In the genomic region with DNA sequence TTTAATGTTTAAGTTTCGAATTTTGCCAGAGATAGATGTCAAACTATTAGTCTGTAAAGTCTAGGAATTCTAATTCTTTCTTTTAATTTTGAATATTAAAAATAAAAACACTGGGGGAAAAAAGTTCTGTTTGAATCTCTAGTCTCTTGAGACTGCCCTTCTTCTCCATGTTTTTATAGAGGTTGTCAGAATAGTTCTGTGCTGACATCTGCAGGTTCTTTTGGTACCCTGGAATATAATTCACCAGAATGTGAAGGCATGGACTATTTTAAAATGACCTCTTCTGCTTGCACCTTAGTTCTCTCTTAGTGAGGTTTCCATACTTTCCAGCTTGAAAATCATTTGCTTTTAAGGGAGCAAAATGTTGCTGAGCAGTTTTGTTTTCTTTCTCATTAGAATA, we compare ENCODE assay signal across 26 cellular contexts.
A peak's percentile ranks its signal among the peaks of the same experiment; 100 is the strongest.
DNase-seq lines count a peak whose midpoint lies in the region; ATAC-seq and TF ChIP-seq lines count a peak whose summit lies in the region.
"Had no signal": no experiment of that assay in that cellular context is flagged by ENCODE, and none has a peak within 500 bp of the region (broad histone marks: within the 10 kb centered on the region; RNA-seq: fewer than 3 reads in every experiment).

No MANE protein-coding gene starts in this region.

- DNase-seq in Ammon's horn (ENCODE audit: low spot score) = peak; percentile 22
- DNase-seq in LNCaP clone FGC (ENCODE audit: low read depth) = no peak
- no peak for DNase-seq in epithelial cell of proximal tubule (ENCODE audit: low read depth)
- no peak for DNase-seq in osteocyte (ENCODE audit: extremely low spot score, unreplicated experiment)
- DNase-seq in activated gamma-delta T cell (lab: John Stamatoyannopoulos, UW) = no peak
- no peak for DNase-seq in dermis blood vessel endothelial cell
- no peak for DNase-seq in activated T-cell treated with anti-CD3 and anti-CD28 coated beads, Interleukin-2, amount 50 U/mL, for 4 hours
- DNase-seq: ACHN; activated CD8-positive, alpha-beta memory T cell treated with anti-CD3 and anti-CD28 coated beads, Interleukin-2, amount 50 U/mL, for 4 hours; aorta; C1 segment of cervical spinal cord; central memory CD4-positive, alpha-beta T cell; DMS79 treated with DMSO at 0.1 percent for 48 hours; foreskin fibroblast; NCI-H187; NCI-H69; RPMI8226; SK-N-SH; upper lobe of left lung had no signal

- no peak for ATAC-seq in GM19467 (IDR thresholded peaks at IDR 0.05; ENCODE audit: unreplicated experiment)
- ATAC-seq in activated T-cell treated with anti-CD3 and anti-CD28 coated beads, Interleukin-2, amount 50 U/mL, for 4 hours = no peak
- ATAC-seq: activated T-helper 17 cell treated with anti-CD3 and anti-CD28 coated beads, Interleukin-2, amount 50 U/mL, for 72 hours; WTC11 had no signal

- H3K4me3 Mint-ChIP-seq in osteocyte (ENCODE audit: unreplicated experiment) = no peak overlapping the region
- H3K4me3 Mint-ChIP-seq in activated T-cell treated with anti-CD3 and anti-CD28 coated beads, Interleukin-2, amount 50 U/mL, for 4 hours = no peak overlapping the region
- H3K4me3 Mint-ChIP-seq: activated naive CD8-positive, alpha-beta T cell; activated T-helper 17 cell treated with anti-CD3 and anti-CD28 coated beads, Interleukin-2, amount 50 U/mL, for 72 hours; WTC11 had no signal

- H3K36me3 Mint-ChIP-seq in osteocyte (ENCODE audit: unreplicated experiment) = peaks cover 3% of the 10 kb centered on the region
- H3K36me3 Mint-ChIP-seq in activated T-cell treated with anti-CD3 and anti-CD28 coated beads, Interleukin-2, amount 50 U/mL, for 4 hours (ENCODE audit: insufficient read depth) = peaks cover 1% of the 10 kb centered on the region
- H3K36me3 Mint-ChIP-seq: WTC11 had no signal

- TF ChIP-seq CTCF in LNCaP clone FGC (IDR thresholded peaks at IDR 0.05; ENCODE audit: control insufficient read depth, extremely low read depth, insufficient read depth) = peak; percentile 19; the same call in 1 of the 2 replicates
- TF ChIP-seq CTCF in epithelial cell of proximal tubule (conservative IDR thresholded peaks at IDR 0.05; ENCODE audit: low read depth, low read length) = peak; percentile 10
- peak; percentile 19 for TF ChIP-seq CTCF in osteocyte (IDR thresholded peaks at IDR 0.05)

- H3K27ac Mint-ChIP-seq in osteocyte (ENCODE audit: unreplicated experiment) = no peak overlapping the region
- H3K27ac Mint-ChIP-seq: activated naive CD8-positive, alpha-beta T cell; activated T-helper 17 cell treated with anti-CD3 and anti-CD28 coated beads, Interleukin-2, amount 50 U/mL, for 72 hours; progenitor cell of endocrine pancreas; WTC11 had no signal

- no peaks in the 10 kb centered on the region for H3K27me3 Mint-ChIP-seq in osteocyte (ENCODE audit: unreplicated experiment)
- peaks cover 16% of the 10 kb centered on the region for H3K27me3 Mint-ChIP-seq in activated T-cell treated with anti-CD3 and anti-CD28 coated beads, Interleukin-2, amount 50 U/mL, for 4 hours (ENCODE audit: low read depth)

- H3K4me3 ChIP-seq in LNCaP clone FGC (ENCODE audit: low read depth, low read length) = no peak overlapping the region
- no peak overlapping the region for H3K4me3 ChIP-seq in epithelial cell of proximal tubule (ENCODE audit: low read depth, low read length)
- H3K4me3 ChIP-seq: HAP-1, upper lobe of left lung had no signal

- H3K4me1 Mint-ChIP-seq in osteocyte (ENCODE audit: unreplicated experiment) = peaks cover 7% of the 10 kb centered on the region
- peaks cover 9% of the 10 kb centered on the region for H3K4me1 Mint-ChIP-seq in activated T-cell treated with anti-CD3 and anti-CD28 coated beads, Interleukin-2, amount 50 U/mL, for 4 hours (ENCODE audit: low read depth)
- H3K4me1 Mint-ChIP-seq: activated T-helper 17 cell treated with anti-CD3 and anti-CD28 coated beads, Interleukin-2, amount 50 U/mL, for 72 hours had no signal

- no peaks in the 10 kb centered on the region for H3K9me3 Mint-ChIP-seq in osteocyte (ENCODE audit: unreplicated experiment)
- H3K9me3 Mint-ChIP-seq in activated T-cell treated with anti-CD3 and anti-CD28 coated beads, Interleukin-2, amount 50 U/mL, for 4 hours = no peaks in the 10 kb centered on the region
- H3K9me3 Mint-ChIP-seq: activated T-helper 17 cell treated with anti-CD3 and anti-CD28 coated beads, Interleukin-2, amount 50 U/mL, for 72 hours; neural crest cell; WTC11 had no signal
